In genomic region chr9:88777498-88778312, GRCh38 we compare ENCODE assay signal across 11 cellular contexts.
DNase-seq lines count a peak whose midpoint lies in the region; ATAC-seq and TF ChIP-seq lines count a peak whose summit lies in the region.
"Had no signal": no experiment of that assay in that cellular context is flagged by ENCODE, and none has a peak within 500 bp of the region (broad histone marks: within the 10 kb centered on the region; RNA-seq: fewer than 3 reads in every experiment).

No MANE protein-coding gene starts in this region.

- intact Hi-C loops in Right ventricle myocardium superior (cut with DNase I): no loop called here
- intact Hi-C loops in uterus (cut with DNase I; ENCODE audit: low total_unique reads): no loop called here
- intact Hi-C loops in activated naive CD4-positive, alpha-beta T cell treated with anti-CD3 and anti-CD28 coated beads for 36 hours (cut with micrococcal nuclease): no loop called here

- TF ChIP-seq CTCF in right atrium auricular region (IDR thresholded peaks at IDR 0.05) (no peak), uterus (IDR thresholded peaks at IDR 0.05) (no peak)

- no peak overlapping the region for H3K27ac Mint-ChIP-seq in activated naive CD4-positive, alpha-beta T cell treated with anti-CD3 and anti-CD28 coated beads for 36 hours

- H3K27me3 Mint-ChIP-seq in activated naive CD4-positive, alpha-beta T cell treated with anti-CD3 and anti-CD28 coated beads for 36 hours (ENCODE audit: low read depth): peaks cover 4% of the 10 kb centered on the region

- H3K9me3 ChIP-seq in right atrium auricular region (no peaks in the 10 kb centered on the region), uterus (no peaks in the 10 kb centered on the region)
- H3K9me3 ChIP-seq: esophagus squamous epithelium had no signal

- TF ChIP-seq POLR2A in uterus (IDR thresholded peaks at IDR 0.05): no peak

- ATAC-seq in Right ventricle myocardium superior (ENCODE audit: poor library complexity): peak; percentile 51
- no peak for ATAC-seq in activated CD4-positive, CD25-positive, alpha-beta regulatory T cell treated with anti-CD3 and anti-CD28 coated beads, Interleukin-2, amount 50 U/mL, for 24 hours

- H3K9me3 Mint-ChIP-seq in activated naive CD4-positive, alpha-beta T cell treated with anti-CD3 and anti-CD28 coated beads for 36 hours: no peaks in the 10 kb centered on the region
- H3K9me3 Mint-ChIP-seq: natural killer cell treated with Interleukin-12 subunit alpha and Interleukin-12 subunit beta and Interleukin-15 and Interleukin-18, amount 100 ng/mL, for 72 hours had no signal

- H3K36me3 ChIP-seq in right atrium auricular region: no peaks in the 10 kb centered on the region
- no peaks in the 10 kb centered on the region for H3K36me3 ChIP-seq in uterus
- H3K36me3 ChIP-seq: esophagus squamous epithelium had no signal

- H3K4me1 ChIP-seq in right atrium auricular region (peaks cover 0 to 47% of the 10 kb centered on the region in 2 donors), uterus (peaks cover 0 to 12% of the 10 kb centered on the region in 2 donors)

- no peaks in the 10 kb centered on the region for H3K27me3 ChIP-seq in right atrium auricular region
- no peaks in the 10 kb centered on the region for H3K27me3 ChIP-seq in uterus
- H3K27me3 ChIP-seq: esophagus squamous epithelium had no signal

- DNase-seq in Right ventricle myocardium superior: peak; percentile 71
- DNase-seq in right atrium auricular region (ENCODE audit: low spot score): no peak
- DNase-seq in amniotic epithelial cell (ENCODE audit: low read depth): peak; percentile 51
- peak; percentile 96 for DNase-seq in iris pigment epithelial cell (ENCODE audit: low read depth)
- peak in 1 of 2 donors; percentile 60 for DNase-seq in uterus
- DNase-seq in stimulated activated CD4-positive, alpha-beta T cell treated with anti-CD3 and anti-CD28 coated beads, Interleukin-4, amount 100 ng/mL, for 24 hours: no peak
- no peak for DNase-seq in activated naive CD4-positive, alpha-beta T cell treated with anti-CD3 and anti-CD28 coated beads for 36 hours
- DNase-seq: activated effector memory CD4-positive, alpha-beta T cell treated with Interleukin-2 at 50 U/mL for 16 hours; esophagus squamous epithelium had no signal

- H3K4me3 ChIP-seq in right atrium auricular region (no peak overlapping the region), uterus (no peak overlapping the region)
- H3K4me3 ChIP-seq: esophagus squamous epithelium had no signal

- H3K27ac ChIP-seq in right atrium auricular region: peak overlapping the region in 1 of 2 donors; percentile 39
- peak overlapping the region; percentile 46 to 50 for H3K27ac ChIP-seq in uterus

- peaks cover 2% of the 10 kb centered on the region for H3K4me1 Mint-ChIP-seq in activated naive CD4-positive, alpha-beta T cell treated with anti-CD3 and anti-CD28 coated beads for 36 hours (ENCODE audit: low read depth)

- no peak overlapping the region for H3K4me3 Mint-ChIP-seq in activated naive CD4-positive, alpha-beta T cell treated with anti-CD3 and anti-CD28 coated beads for 36 hours
- H3K4me3 Mint-ChIP-seq: natural killer cell treated with Interleukin-12 subunit alpha and Interleukin-12 subunit beta and Interleukin-15 and Interleukin-18, amount 100 ng/mL, for 72 hours had no signal

- no peaks in the 10 kb centered on the region for H3K36me3 Mint-ChIP-seq in activated naive CD4-positive, alpha-beta T cell treated with anti-CD3 and anti-CD28 coated beads for 36 hours (ENCODE audit: low read depth)
- H3K36me3 Mint-ChIP-seq: natural killer cell treated with Interleukin-12 subunit alpha and Interleukin-12 subunit beta and Interleukin-15 and Interleukin-18, amount 100 ng/mL, for 72 hours had no signal

- CTCF ChIA-PET in activated naive CD4-positive, alpha-beta T cell treated with anti-CD3 and anti-CD28 coated beads for 36 hours (lab: Charles Lee): interaction anchor here (0.6 kb wide), 1 partner anchor 503 kb away, joined by 3 read pairs; no protein-coding TSS in a partner anchor

Comparison
In these comparisons a context has a peak if more than half of its experiments do, and no peak if none do; other contexts are left out.
1. DNase-seq: peak in Right ventricle myocardium superior (single experiment), amniotic epithelial cell (single experiment) and iris pigment epithelial cell (single experiment); none in right atrium auricular region (single experiment), stimulated activated CD4-positive, alpha-beta T cell treated with anti-CD3 and anti-CD28 coated beads, Interleukin-4, amount 100 ng/mL, for 24 hours (single experiment) and activated naive CD4-positive, alpha-beta T cell treated with anti-CD3 and anti-CD28 coated beads for 36 hours (single experiment).